9 cellular contexts compared by ENCODE assay signal in genomic region chr5:140111859-140112551, GRCh38. TPM values are rescaled to one million over a fixed set of nuclear protein-coding genes. Genes with fewer than 3 reads are reported as not detected.
DNase-seq lines count a peak whose midpoint lies in the region; ATAC-seq and TF ChIP-seq lines count a peak whose summit lies in the region.
"Had no signal": no experiment of that assay in that cellular context is flagged by ENCODE, and none has a peak within 500 bp of the region (broad histone marks: within the 10 kb centered on the region; RNA-seq: fewer than 3 reads in every experiment).

No MANE protein-coding gene starts in this region.

- POLR2A ChIA-PET in RWPE1 (lab: Yijun Ruan, JAX; ENCODE audit: low non-redundant PET): no interaction called here

- no peaks in the 10 kb centered on the region for H3K36me3 ChIP-seq in stomach
- H3K36me3 ChIP-seq: BLaER1 had no signal

- H3K4me1 ChIP-seq in stomach: peaks cover 31 to 82% (median 76%) of the 10 kb centered on the region in 4 donors

- peak overlapping the region; percentile 82 for H3K4me3 ChIP-seq in fibroblast of the aortic adventitia (ENCODE audit: low read depth, low read length)
- no peak overlapping the region for H3K4me3 ChIP-seq in stomach

- peaks cover 7% of the 10 kb centered on the region for H3K36me3 Mint-ChIP-seq in activated CD8-positive, alpha-beta memory T cell treated with anti-CD3 and anti-CD28 coated beads, Interleukin-2, amount 10 ng/mL, durations not matched to agents 7 days and 5 days

- no peak for TF ChIP-seq EP300 in stomach (IDR thresholded peaks at IDR 0.05)

- H3K27me3 Mint-ChIP-seq in activated CD8-positive, alpha-beta memory T cell treated with anti-CD3 and anti-CD28 coated beads, Interleukin-2, amount 10 ng/mL, durations not matched to agents 7 days and 5 days: peaks cover 18% of the 10 kb centered on the region

- TF ChIP-seq POLR2A in stomach (IDR thresholded peaks at IDR 0.05): no peak

- peak overlapping the region; percentile 28 for H3K27ac Mint-ChIP-seq in activated CD8-positive, alpha-beta memory T cell treated with anti-CD3 and anti-CD28 coated beads, Interleukin-2, amount 10 ng/mL, durations not matched to agents 7 days and 5 days

- intact Hi-C loops in stomach (cut with DNase I; ENCODE audit: low total_unique reads): no loop called here

- WGBS in stomach, 5 donors: 54 to 73% (median 60%) methylated on average over 8 of the region's 8 CpGs

- H3K4me3 Mint-ChIP-seq in activated CD8-positive, alpha-beta memory T cell treated with anti-CD3 and anti-CD28 coated beads, Interleukin-2, amount 10 ng/mL, durations not matched to agents 7 days and 5 days: peak overlapping the region; percentile 3

- no peak for ATAC-seq in activated CD8-positive, alpha-beta memory T cell treated with anti-CD3 and anti-CD28 coated beads, Interleukin-2, amount 10 ng/mL, durations not matched to agents 7 days and 5 days

- CTCF ChIA-PET in activated CD8-positive, alpha-beta memory T cell treated with anti-CD3 and anti-CD28 coated beads, Interleukin-2, amount 10 ng/mL, durations not matched to agents 7 days and 5 days (lab: Charles Lee): interaction anchor here (1.0 to 12.4 kb wide), 4 partner anchors 9 to 42 kb away, joined by 3 to 130 read pairs (median 4); no protein-coding TSS in a partner anchor
- CTCF ChIA-PET in RWPE1 (lab: Yijun Ruan, JAX): interaction anchor here (0.6 to 2.3 kb wide), 2 partner anchors 34 to 161 kb away, joined by 3 to 10 read pairs; no protein-coding TSS in a partner anchor

- H3K27ac ChIP-seq in RWPE1 (peak overlapping the region; percentile 95), stomach (peak overlapping the region; percentile 13 to 98 (median 91))
- H3K27ac ChIP-seq: BLaER1 had no signal

- no peaks in the 10 kb centered on the region for H3K9me3 ChIP-seq in stomach
- H3K9me3 ChIP-seq: BLaER1 had no signal

- TF ChIP-seq CTCF in RWPE1 (conservative IDR thresholded peaks at IDR 0.05; ENCODE audit: low read depth) (no peak), fibroblast of the aortic adventitia (IDR thresholded peaks at IDR 0.05; ENCODE audit: insufficient read depth, low read length) (no peak), stomach (IDR thresholded peaks at IDR 0.05) (no peak)

- peaks cover 55% of the 10 kb centered on the region for H3K4me1 Mint-ChIP-seq in activated CD8-positive, alpha-beta memory T cell treated with anti-CD3 and anti-CD28 coated beads, Interleukin-2, amount 10 ng/mL, durations not matched to agents 7 days and 5 days

- H3K9me3 Mint-ChIP-seq in activated CD8-positive, alpha-beta memory T cell treated with anti-CD3 and anti-CD28 coated beads, Interleukin-2, amount 10 ng/mL, durations not matched to agents 7 days and 5 days (ENCODE audit: low read depth): no peaks in the 10 kb centered on the region

- H3K27me3 ChIP-seq in stomach: peaks cover 0 to 14% (median 0%) of the 10 kb centered on the region in 3 donors

- no peak for DNase-seq in activated CD8-positive, alpha-beta memory T cell treated with anti-CD3 and anti-CD28 coated beads, Interleukin-2, amount 10 ng/mL, durations not matched to agents 7 days and 5 days
- no peak for DNase-seq in activated CD8-positive, alpha-beta memory T cell treated with anti-CD3 and anti-CD28 coated beads, Interleukin-2, amount 50 U/mL, for 4 hours
- DNase-seq in RWPE1 (ENCODE audit: low spot score) (no peak), fibroblast of the aortic adventitia (ENCODE audit: low read depth) (no peak), stomach (no peak), midbrain (lab: John Stamatoyannopoulos, UW) (no peak), amniotic stem cell (lab: John Stamatoyannopoulos, UW) (no peak), NCI-H2171 (lab: John Stamatoyannopoulos, UW) (no peak)

RNA-seq across cellular contexts. Expression of gene PURA, which starts 1.9 kb away (rescaled TPM):
- total RNA-seq in activated CD8-positive, alpha-beta memory T cell treated with anti-CD3 and anti-CD28 coated beads, Interleukin-2, amount 10 ng/mL, durations not matched to agents 7 days and 5 days: 10 to 100 TPM; 12.3 to 15.4 TPM
- total RNA-seq in fibroblast of the aortic adventitia (ENCODE audit: low replicate concordance) (30.4 and 33.8 TPM in 2 replicates), stomach (10 to 100 TPM; 12.5 to 30.8 (median 28.7) TPM)
- polyA plus RNA-seq in stomach: 1 to 10 TPM; 3.3 to 4.8 (median 4.6) TPM

RNA-seq across cellular contexts. Expression of gene IGIP, which starts 13.7 kb away (rescaled TPM):
- total RNA-seq in activated CD8-positive, alpha-beta memory T cell treated with anti-CD3 and anti-CD28 coated beads, Interleukin-2, amount 10 ng/mL, durations not matched to agents 7 days and 5 days: 1 to 10 TPM; 2.9 to 3.4 TPM
- 7.8 and 13.7 TPM in 2 replicates for total RNA-seq in fibroblast of the aortic adventitia (ENCODE audit: low replicate concordance)
- total RNA-seq in stomach: 10 to 100 TPM in 3 of 5 donors, 1 to 10 TPM in 2; 1.8 to 29.5 (median 14.3) TPM
- polyA plus RNA-seq in stomach: 1 to 10 TPM; 4.6 to 6.6 (median 6.1) TPM
